26 cellular contexts compared by ENCODE assay signal in the genomic region with DNA sequence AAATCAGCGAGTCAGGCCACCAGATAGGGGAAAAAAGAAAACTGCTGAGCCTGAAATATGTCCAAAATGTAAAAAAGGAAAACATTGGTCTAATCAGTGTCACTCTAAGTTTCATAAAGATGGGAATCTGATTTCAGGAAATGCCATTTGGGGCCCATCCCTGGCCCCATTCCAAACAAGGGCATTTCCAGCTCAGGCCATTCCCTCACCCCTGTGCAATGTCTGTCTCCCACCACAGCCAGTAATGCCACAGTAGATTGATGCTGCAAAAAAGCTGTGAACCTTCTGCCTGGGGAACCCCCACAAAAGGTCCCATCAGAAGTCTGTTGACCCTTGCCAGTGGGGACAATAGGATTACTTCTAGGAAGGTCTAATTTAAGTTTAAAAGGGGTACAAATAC.
"Had no signal": no experiment of that assay in that cellular context is flagged by ENCODE, and none has a peak within 500 bp of the region (broad histone marks: within the 10 kb centered on the region; RNA-seq: fewer than 3 reads in every experiment).

No MANE protein-coding gene starts in this region.

- H3K4me3 ChIP-seq: ascending aorta had no signal

- H3K4me1 ChIP-seq: ascending aorta had no signal

- H3K27ac Mint-ChIP-seq: activated CD4-positive, alpha-beta memory T cell treated with anti-CD3 and anti-CD28 coated beads for 36 hours; activated CD4-positive, alpha-beta T cell treated with anti-CD3 and anti-CD28 coated beads for 36 hours; activated CD4-positive, alpha-beta T cell treated with anti-CD3 and anti-CD28 coated beads, Interleukin-2, amount 10 ng/mL, durations not matched to agents 24 days and 14 days; activated CD8-positive, alpha-beta memory T cell treated with anti-CD3 and anti-CD28 coated beads, Interleukin-2, amount 10 ng/mL, durations not matched to agents 7 days and 5 days; activated CD8-positive, alpha-beta T cell treated with anti-CD3 and anti-CD28 coated beads, Interleukin-2, amount 10 ng/mL, durations not matched to agents 7 days and 5 days; activated naive CD4-positive, alpha-beta T cell treated with anti-CD3 and anti-CD28 coated beads for 36 hours; activated naive CD4-positive, alpha-beta T cell treated with anti-CD3 and anti-CD28 coated beads, Interleukin-2, amount 50 U/mL, for 24 hours; activated naive CD8-positive, alpha-beta T cell treated with anti-CD3 and anti-CD28 coated beads for 36 hours; activated naive CD8-positive, alpha-beta T cell treated with anti-CD3 and anti-CD28 coated beads, Interleukin-2, amount 50 U/mL, for 24 hours; activated T-helper 1 cell treated with anti-CD3 and anti-CD28 coated beads, Interleukin-12 subunit alpha, Interleukin-12 subunit beta, Interleukin-2, Interleukin-4 antibody, amounts not matched to agents 30 ng/mL and 10 ng/mL and 1 ng/mL, durations not matched to agents 14 hours and 24 hours and 36 hours; activated T-helper 2 cell treated with anti-CD3 and anti-CD28 coated beads, Interferon-gamma antibody, Interleukin-2, Interleukin-4, amounts not matched to agents 10 μg/mL and 5 μg/mL and 100 μg/mL, durations not matched to agents 14 hours and 24 hours and 36 hours had no signal

- H3K9me3 Mint-ChIP-seq: activated naive CD8-positive, alpha-beta T cell treated with anti-CD3 and anti-CD28 coated beads, Interleukin-2, amount 50 U/mL, for 24 hours had no signal

- H3K4me3 Mint-ChIP-seq: activated CD4-positive, alpha-beta memory T cell treated with anti-CD3 and anti-CD28 coated beads for 36 hours; activated CD4-positive, alpha-beta T cell treated with anti-CD3 and anti-CD28 coated beads for 36 hours; activated CD4-positive, alpha-beta T cell treated with anti-CD3 and anti-CD28 coated beads, Interleukin-2, amount 10 ng/mL, durations not matched to agents 24 days and 14 days; activated CD8-positive, alpha-beta memory T cell treated with anti-CD3 and anti-CD28 coated beads, Interleukin-2, amount 10 ng/mL, durations not matched to agents 7 days and 5 days; activated CD8-positive, alpha-beta T cell treated with anti-CD3 and anti-CD28 coated beads, Interleukin-2, amount 10 ng/mL, durations not matched to agents 7 days and 5 days; activated naive CD4-positive, alpha-beta T cell treated with anti-CD3 and anti-CD28 coated beads for 36 hours; activated naive CD4-positive, alpha-beta T cell treated with anti-CD3 and anti-CD28 coated beads, Interleukin-2, amount 50 U/mL, for 24 hours; activated naive CD8-positive, alpha-beta T cell treated with anti-CD3 and anti-CD28 coated beads for 36 hours; activated naive CD8-positive, alpha-beta T cell treated with anti-CD3 and anti-CD28 coated beads, Interleukin-2, amount 50 U/mL, for 24 hours; activated T-helper 1 cell treated with anti-CD3 and anti-CD28 coated beads, Interleukin-12 subunit alpha, Interleukin-12 subunit beta, Interleukin-2, Interleukin-4 antibody, amounts not matched to agents 30 ng/mL and 10 ng/mL and 1 ng/mL, durations not matched to agents 14 hours and 24 hours and 36 hours; central memory CD8-positive, alpha-beta T cell had no signal

- H3K36me3 ChIP-seq: ascending aorta, brain microvascular endothelial cell had no signal

- DNase-seq: activated CD4-positive, alpha-beta memory T cell treated with anti-CD3 and anti-CD28 coated beads for 36 hours; activated CD4-positive, alpha-beta T cell treated with anti-CD3 and anti-CD28 coated beads for 36 hours; activated CD4-positive, alpha-beta T cell treated with anti-CD3 and anti-CD28 coated beads, Interleukin-2, amount 10 ng/mL, durations not matched to agents 24 days and 14 days; activated CD4-positive, CD25-positive, alpha-beta regulatory T cell; activated CD4-positive, CD25-positive, alpha-beta regulatory T cell treated with anti-CD3 and anti-CD28 coated beads, Interleukin-2, amount 50 U/mL, for 72 hours; activated CD8-positive, alpha-beta memory T cell treated with anti-CD3 and anti-CD28 coated beads, Interleukin-2, amount 10 ng/mL, durations not matched to agents 7 days and 5 days; activated CD8-positive, alpha-beta memory T cell treated with anti-CD3 and anti-CD28 coated beads, Interleukin-2, amount 50 U/mL, for 4 hours; activated CD8-positive, alpha-beta T cell treated with anti-CD3 and anti-CD28 coated beads, Interleukin-2, amount 10 ng/mL, durations not matched to agents 7 days and 5 days; activated effector memory CD4-positive, alpha-beta T cell treated with anti-CD3 and anti-CD28 coated beads, Interleukin-2, amount 50 U/mL, for 16 hours; activated naive CD4-positive, alpha-beta T cell treated with anti-CD3 and anti-CD28 coated beads for 36 hours; activated naive CD8-positive, alpha-beta T cell treated with anti-CD3 and anti-CD28 coated beads for 36 hours; activated naive CD8-positive, alpha-beta T cell treated with anti-CD3 and anti-CD28 coated beads, Interleukin-2, amount 50 U/mL, for 24 hours; activated T-cell treated with anti-CD3 and anti-CD28 coated beads, Interleukin-2, amount 50 U/mL, for 1 hour; activated T-cell treated with anti-CD3 and anti-CD28 coated beads, Interleukin-2, amount 50 U/mL, for 48 hours; brain microvascular endothelial cell; cortex of kidney; dermis blood vessel endothelial cell; effector CD8-positive, alpha-beta T cell; foreskin fibroblast; head of caudate nucleus; T-helper 2 cell had no signal

- H3K27me3 Mint-ChIP-seq: activated CD4-positive, alpha-beta memory T cell treated with anti-CD3 and anti-CD28 coated beads for 36 hours; activated CD4-positive, alpha-beta T cell treated with anti-CD3 and anti-CD28 coated beads for 36 hours; activated CD4-positive, alpha-beta T cell treated with anti-CD3 and anti-CD28 coated beads, Interleukin-2, amount 10 ng/mL, durations not matched to agents 24 days and 14 days; activated CD8-positive, alpha-beta memory T cell treated with anti-CD3 and anti-CD28 coated beads, Interleukin-2, amount 10 ng/mL, durations not matched to agents 7 days and 5 days; central memory CD8-positive, alpha-beta T cell had no signal

- H3K27me3 ChIP-seq: ascending aorta, brain microvascular endothelial cell had no signal

- H3K27ac ChIP-seq: ascending aorta, brain microvascular endothelial cell had no signal

- H3K4me1 Mint-ChIP-seq: activated CD4-positive, alpha-beta T cell treated with anti-CD3 and anti-CD28 coated beads for 36 hours; activated CD4-positive, alpha-beta T cell treated with anti-CD3 and anti-CD28 coated beads, Interleukin-2, amount 10 ng/mL, durations not matched to agents 24 days and 14 days; activated CD8-positive, alpha-beta memory T cell treated with anti-CD3 and anti-CD28 coated beads, Interleukin-2, amount 10 ng/mL, durations not matched to agents 7 days and 5 days; activated naive CD4-positive, alpha-beta T cell treated with anti-CD3 and anti-CD28 coated beads, Interleukin-2, amount 50 U/mL, for 24 hours; activated naive CD8-positive, alpha-beta T cell treated with anti-CD3 and anti-CD28 coated beads for 36 hours; activated naive CD8-positive, alpha-beta T cell treated with anti-CD3 and anti-CD28 coated beads, Interleukin-2, amount 50 U/mL, for 24 hours; central memory CD8-positive, alpha-beta T cell had no signal

- H3K36me3 Mint-ChIP-seq: activated CD4-positive, alpha-beta memory T cell treated with anti-CD3 and anti-CD28 coated beads for 36 hours; activated CD8-positive, alpha-beta memory T cell treated with anti-CD3 and anti-CD28 coated beads, Interleukin-2, amount 10 ng/mL, durations not matched to agents 7 days and 5 days; activated naive CD4-positive, alpha-beta T cell treated with anti-CD3 and anti-CD28 coated beads, Interleukin-2, amount 50 U/mL, for 24 hours; activated naive CD8-positive, alpha-beta T cell treated with anti-CD3 and anti-CD28 coated beads for 36 hours had no signal

- H3K9me3 ChIP-seq: ascending aorta had no signal
